ENCODE assay signal across 8 cellular contexts in the genomic region with DNA sequence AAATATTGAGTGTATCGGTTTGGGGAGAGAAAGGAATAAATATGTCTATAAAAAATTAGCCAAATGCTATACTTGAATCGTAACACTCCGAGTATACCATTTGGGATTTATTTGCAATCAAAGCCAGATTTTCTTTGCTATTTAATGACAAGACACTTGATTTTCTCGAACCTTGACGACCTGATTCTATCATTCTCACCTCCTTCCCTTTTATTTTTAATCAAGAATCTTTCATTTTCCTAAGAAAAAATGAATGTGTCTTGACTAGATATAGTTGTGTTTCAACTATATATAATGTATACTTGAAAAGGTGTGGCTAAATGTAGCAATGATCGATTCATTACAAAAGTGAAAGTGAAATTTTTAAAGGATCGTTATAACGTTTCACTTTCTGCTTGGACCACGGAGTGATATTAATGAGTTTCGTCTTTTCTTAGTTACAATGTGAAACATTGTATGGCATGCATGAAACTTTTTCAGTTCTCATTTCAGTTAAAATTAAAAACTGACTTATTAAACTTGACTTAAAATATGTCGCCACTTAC. TPM values are rescaled to one million over a fixed set of nuclear protein-coding genes. Genes with fewer than 3 reads are reported as not detected.
A peak's percentile ranks its signal among the peaks of the same experiment; 100 is the strongest.
DNase-seq lines count a peak whose midpoint lies in the region; ATAC-seq and TF ChIP-seq lines count a peak whose summit lies in the region.

No MANE protein-coding gene starts in this region.

- H3K36me3 ChIP-seq in DOHH2 (ENCODE audit: control insufficient read depth, low read length) (peaks cover 23% of the 10 kb centered on the region), IMR-90 (ENCODE audit: control insufficient read depth, insufficient read depth, low read length) (peaks cover 14% of the 10 kb centered on the region), breast epithelium (no peaks in the 10 kb centered on the region)

- peaks cover 9% of the 10 kb centered on the region for H3K9me3 Mint-ChIP-seq in mesothelial cell of epicardium

- dilution Hi-C loops in IMR-90 (cut with HindIII; ENCODE audit: low sequenced_read_pairs, unreplicated experiment), result no loop called here

- POLR2A ChIA-PET in IMR-90 (lab: Charles Lee; ENCODE audit: unreplicated experiment), result interaction anchor here (0.6 to 0.9 kb wide), 2 partner anchors 14 to 33 kb away, joined by 3 read pairs; no protein-coding TSS in a partner anchor
- POLR2A ChIA-PET in HEK293T (lab: Yijun Ruan, JAX), result interaction anchor here (0.7 to 2.2 kb wide), 14 partner anchors 9 to 386 kb away, joined by 3 to 21 read pairs (median 3); partner anchors contain the start of gene ABCF2

- no peak overlapping the region for H2AK5ac ChIP-seq in IMR-90 (ENCODE audit: low read depth, low read length)

- DNase-seq in IMR-90 (no peak), breast epithelium (ENCODE audit: low spot score in 2 of 2) (no peak), mesothelial cell of epicardium (ENCODE audit: low spot score in 2 of 2, unreplicated experiment in 2 of 2) (no peak), HEK293T (ENCODE audit: extremely low spot score) (no peak), GF-D8 (lab: John Stamatoyannopoulos, UW) (no peak), head of caudate nucleus (no peak)

- no peak overlapping the region for H3K27ac Mint-ChIP-seq in mesothelial cell of epicardium

- no peaks in the 10 kb centered on the region for H3K27me3 Mint-ChIP-seq in mesothelial cell of epicardium (ENCODE audit: low read depth)

- TSS peak; percentile 59 for BruUV-seq in IMR-90 (replicated peaks; lab: Mats Ljungman, UMichigan)

- H3K4ac ChIP-seq in IMR-90 (ENCODE audit: low read depth, low read length), result no peak overlapping the region

- peak overlapping the region; percentile 46; the same call in 1 of the 2 replicates for H3K56ac ChIP-seq in IMR-90 (ENCODE audit: extremely low read depth, insufficient read depth, low read length)

- no peaks in the 10 kb centered on the region for H3K27me3 ChIP-seq in DOHH2 (ENCODE audit: control insufficient read depth, low read length)
- no peaks in the 10 kb centered on the region; the same call in 1 of the 2 replicates for H3K27me3 ChIP-seq in IMR-90 (ENCODE audit: control insufficient read depth, insufficient read depth, low read length)
- no peaks in the 10 kb centered on the region for H3K27me3 ChIP-seq in breast epithelium

- peaks cover 14 to 26% of the 10 kb centered on the region in 2 experiments for H3K79me1 ChIP-seq in IMR-90 (ENCODE audit: low read depth in 1 of 2, low read length in 2 of 2)

- peaks cover 20% of the 10 kb centered on the region for H3F3A ChIP-seq in DOHH2 (ENCODE audit: control insufficient read depth, insufficient read depth)

- intact Hi-C loops in IMR-90 (cut with micrococcal nuclease), result loop anchor here (1.0 kb wide), 1 partner anchor 27 kb away; no protein-coding TSS in a partner anchor
- intact Hi-C loops in breast epithelium (cut with DNase I; ENCODE audit: low total_unique reads), result no loop called here
- intact Hi-C loops in head of caudate nucleus (cut with DNase I), result no loop called here

- in situ Hi-C loops in IMR-90 (cut with MboI; ENCODE audit: low sequenced_read_pairs), result no loop called here

- no peak overlapping the region for H2BK5ac ChIP-seq in IMR-90 (ENCODE audit: low read depth, low read length, poor library complexity, severe bottlenecking)

- peak overlapping the region; percentile 99 for H2AFZ ChIP-seq in IMR-90 (replicated peaks; ENCODE audit: low read length, poor library complexity)

- peak overlapping the region; percentile 22 to 77; a peak in 3 of 4 replicates for H4K8ac ChIP-seq in IMR-90 (ENCODE audit: low read depth in 2 of 2, low read length in 2 of 2)

- no peaks in the 10 kb centered on the region for H4K20me1 ChIP-seq in DOHH2 (ENCODE audit: control insufficient read depth, insufficient read depth, low read depth, low read length)
- H4K20me1 ChIP-seq in IMR-90 (ENCODE audit: insufficient read depth, low read length), result no peaks in the 10 kb centered on the region; the same call in 1 of the 2 replicates

- H3K18ac ChIP-seq in IMR-90 (ENCODE audit: low read depth, low read length), result no peak overlapping the region

- no peak overlapping the region for H2BK15ac ChIP-seq in IMR-90 (ENCODE audit: low read depth, low read length)

- no peak for TF ChIP-seq POLR2A in IMR-90 (IDR thresholded peaks at IDR 0.05; ENCODE audit: low read depth, low read length)
- no peak for TF ChIP-seq POLR2A in breast epithelium (IDR thresholded peaks at IDR 0.05)

- peak overlapping the region; percentile 67 for H3K4me2 ChIP-seq in DOHH2 (ENCODE audit: low read length)
- peak overlapping the region; percentile 93 for H3K4me2 ChIP-seq in IMR-90 (ENCODE audit: low read depth, low read length)

- TF ChIP-seq RAD21 in IMR-90 (IDR thresholded peaks at IDR 0.05; ENCODE audit: low read length), result no peak

- H3K9me2 ChIP-seq in DOHH2 (replicated peaks; ENCODE audit: control insufficient read depth, low read length), result no peaks in the 10 kb centered on the region

- no peak for TF ChIP-seq CTCF in DOHH2 (IDR thresholded peaks at IDR 0.05; ENCODE audit: low read depth, low read length, poor library complexity, severe bottlenecking)
- no peak for TF ChIP-seq CTCF in IMR-90 (conservative IDR thresholded peaks at IDR 0.05; ENCODE audit: low read depth, low read length)
- TF ChIP-seq CTCF in breast epithelium (IDR thresholded peaks at IDR 0.05), result no peak
- TF ChIP-seq CTCF in mesothelial cell of epicardium (IDR thresholded peaks at IDR 0.05; ENCODE audit: unreplicated experiment), result no peak

- H3K36me3 Mint-ChIP-seq in mesothelial cell of epicardium, result peaks cover 9% of the 10 kb centered on the region

- no CpG with 5 or more reads among the region's 11 CpGs for WGBS in IMR-90 (ENCODE audit: extremely low coverage in 2 of 2, insufficient read length in 1 of 2), 2 experiments

- H4K91ac ChIP-seq in IMR-90 (ENCODE audit: insufficient read depth, low read depth, low read length), result no peak overlapping the region; the same call in 1 of the 2 replicates

- ATAC-seq in GM21390 (IDR thresholded peaks at IDR 0.05; ENCODE audit: unreplicated experiment) (peak; percentile 57), IMR-90 (ENCODE audit: low read depth) (no peak)

- H3K27ac ChIP-seq in DOHH2 (ENCODE audit: low read depth, low read length), result peak overlapping the region; percentile 31
- peak overlapping the region; percentile 75 for H3K27ac ChIP-seq in IMR-90 (ENCODE audit: insufficient read depth, low read length)
- peak overlapping the region; percentile 87 to 91 for H3K27ac ChIP-seq in breast epithelium

- no peak overlapping the region for H2BK120ac ChIP-seq in IMR-90 (ENCODE audit: low read depth, low read length)

- H3K9ac ChIP-seq in IMR-90 (ENCODE audit: low read depth, low read length), result peak overlapping the region; percentile 81

- H3K79me2 ChIP-seq in DOHH2 (ENCODE audit: control insufficient read depth, low read length), result peaks cover 31% of the 10 kb centered on the region

- H3K4me1 ChIP-seq in DOHH2 (ENCODE audit: control insufficient read depth, low read length) (peaks cover 51% of the 10 kb centered on the region), IMR-90 (ENCODE audit: control insufficient read depth, insufficient read depth, low read length) (peaks cover 3% of the 10 kb centered on the region), breast epithelium (peaks cover 0 to 11% of the 10 kb centered on the region in 2 donors)

- CTCF ChIA-PET in IMR-90 (lab: Yijun Ruan, JAX), result interaction anchor here (0.6 to 1.0 kb wide), 3 partner anchors 106 to 467 kb away, joined by 3 to 4 read pairs (median 4); no protein-coding TSS in a partner anchor
- CTCF ChIA-PET in HEK293T (lab: Yijun Ruan, JAX), result interaction anchor here (1.4 to 1.7 kb wide), 2 partner anchors 8 to 27 kb away, joined by 8 read pairs; no protein-coding TSS in a partner anchor

- H3K4me3 Mint-ChIP-seq in mesothelial cell of epicardium, result peak overlapping the region; percentile 72

- H3K4me3 ChIP-seq in DOHH2 (ENCODE audit: low read length) (peak overlapping the region; percentile 84), IMR-90 (ENCODE audit: insufficient read depth, low read depth, low read length) (peak overlapping the region; percentile 99), breast epithelium (peak overlapping the region; percentile 77 to 93 (median 86))

- H3K14ac ChIP-seq in IMR-90 (replicated peaks; ENCODE audit: low read depth, low read length), result no peak overlapping the region

- H2AK9ac ChIP-seq in IMR-90 (replicated peaks; ENCODE audit: low read depth, low read length, poor library complexity), result no peak overlapping the region

- no peak overlapping the region for H2BK20ac ChIP-seq in IMR-90 (ENCODE audit: low read depth, low read length)

- H3K23ac ChIP-seq in IMR-90 (ENCODE audit: low read depth, low read length), result no peak overlapping the region

- peaks cover 6% of the 10 kb centered on the region; the same call in 1 of the 2 replicates for H3K9me3 ChIP-seq in DOHH2 (ENCODE audit: control insufficient read depth, insufficient read depth, low read length)
- H3K9me3 ChIP-seq in IMR-90 (ENCODE audit: control insufficient read depth, insufficient read depth, low read length), result peaks cover 3% of the 10 kb centered on the region; the same call in 1 of the 2 replicates
- no peaks in the 10 kb centered on the region for H3K9me3 ChIP-seq in breast epithelium

- peaks cover 3% of the 10 kb centered on the region; the same call in 1 of the 2 replicates for H3K9me1 ChIP-seq in IMR-90 (ENCODE audit: insufficient read depth, low read length)

- H4K5ac ChIP-seq in IMR-90 (ENCODE audit: low read depth, low read length), result peak overlapping the region; percentile 33; the same call in 1 of the 2 replicates

- peaks cover 11% of the 10 kb centered on the region for H3K4me1 Mint-ChIP-seq in mesothelial cell of epicardium

TF ChIP-seq in IMR-90, 13 proteins besides CTCF, POLR2A, EP300 and RAD21 (continues in another document):
- TF ChIP-seq RCOR1 (IDR thresholded peaks at IDR 0.05; ENCODE audit: insufficient replicate concordance, low read length) (no peak), MAZ (IDR thresholded peaks at IDR 0.05; ENCODE audit: borderline replicate concordance, low read depth, low read length) (no peak), FOS (IDR thresholded peaks at IDR 0.05; ENCODE audit: low read depth, low read length) (no peak), MXI1 (IDR thresholded peaks at IDR 0.05; ENCODE audit: borderline replicate concordance, low read depth, low read length) (no peak)

TF ChIP-seq in HEK293T, 16 proteins besides CTCF, POLR2A, EP300 and RAD21:
- TF ChIP-seq LEF1 (IDR thresholded peaks at IDR 0.05; ENCODE audit: borderline replicate concordance), result no peak
- TF ChIP-seq L3MBTL2 (conservative IDR thresholded peaks at IDR 0.05), result no peak
- no peak for TF ChIP-seq FOXM1 (IDR thresholded peaks at IDR 0.05; ENCODE audit: borderline replicate concordance)

RNA-seq across cellular contexts. Expression of gene NUB1, which starts 0.6 kb away (rescaled TPM):
- total RNA-seq in IMR-90 (2012; rRNA removed) (20.1 and 31.9 TPM in 2 replicates), breast epithelium (10 to 100 TPM; 61.9 to 71.7 (median 62.7) TPM), mesothelial cell of epicardium (47.7 to 52.4 TPM (median 52.3 TPM) in 3 replicates)
- 27.2 and 29.7 TPM in 2 replicates for polyA plus RNA-seq in IMR-90 (2012; rRNA removed)
- 15.0 and 16.7 TPM in 2 replicates for polyA plus RNA-seq in IMR-90 (2012; cell fraction: cytosol; rRNA removed)
- polyA plus RNA-seq in IMR-90 (2012; cell fraction: nucleus; rRNA removed; ENCODE audit: low replicate concordance), result 18.7 and 22.1 TPM in 2 replicates

Comparison
In these comparisons a context has a peak if more than half of its experiments do, and no peak if none do; other contexts are left out.
1. H3K27ac ChIP-seq: peak in every context shown above with its lines; median percentile 89 in breast epithelium; 75 in IMR-90; 31 in DOHH2.